32 cellular contexts compared by ENCODE assay signal in genomic region chr10:33720161-33720560, GRCh38.
"Had no signal": no experiment of that assay in that cellular context is flagged by ENCODE, and none has a peak within 500 bp of the region (broad histone marks: within the 10 kb centered on the region; RNA-seq: fewer than 3 reads in every experiment).

No MANE protein-coding gene starts in this region.

- H3K27ac Mint-ChIP-seq: activated CD4-positive, alpha-beta memory T cell treated with anti-CD3 and anti-CD28 coated beads for 36 hours; activated CD4-positive, alpha-beta T cell treated with anti-CD3 and anti-CD28 coated beads for 36 hours; activated CD4-positive, alpha-beta T cell treated with anti-CD3 and anti-CD28 coated beads, Interleukin-2, amount 10 ng/mL, durations not matched to agents 24 days and 14 days; activated CD8-positive, alpha-beta memory T cell treated with anti-CD3 and anti-CD28 coated beads, Interleukin-2, amount 10 ng/mL, durations not matched to agents 7 days and 5 days; activated CD8-positive, alpha-beta T cell treated with anti-CD3 and anti-CD28 coated beads, Interleukin-2, amount 10 ng/mL, durations not matched to agents 7 days and 5 days; activated naive CD4-positive, alpha-beta T cell treated with anti-CD3 and anti-CD28 coated beads for 36 hours; activated naive CD4-positive, alpha-beta T cell treated with anti-CD3 and anti-CD28 coated beads, Interleukin-2, amount 50 U/mL, for 24 hours; activated naive CD8-positive, alpha-beta T cell treated with anti-CD3 and anti-CD28 coated beads for 36 hours; activated naive CD8-positive, alpha-beta T cell treated with anti-CD3 and anti-CD28 coated beads, Interleukin-2, amount 50 U/mL, for 24 hours; activated T-helper 1 cell treated with anti-CD3 and anti-CD28 coated beads, Interleukin-12 subunit alpha, Interleukin-12 subunit beta, Interleukin-2, Interleukin-4 antibody, amounts not matched to agents 30 ng/mL and 10 ng/mL and 1 ng/mL, durations not matched to agents 14 hours and 24 hours and 36 hours; activated T-helper 2 cell treated with anti-CD3 and anti-CD28 coated beads, Interferon-gamma antibody, Interleukin-2, Interleukin-4, amounts not matched to agents 10 μg/mL and 5 μg/mL and 100 μg/mL, durations not matched to agents 14 hours and 24 hours and 36 hours had no signal

- H3K36me3 Mint-ChIP-seq: activated CD4-positive, alpha-beta memory T cell treated with anti-CD3 and anti-CD28 coated beads for 36 hours; activated CD8-positive, alpha-beta memory T cell treated with anti-CD3 and anti-CD28 coated beads, Interleukin-2, amount 10 ng/mL, durations not matched to agents 7 days and 5 days; activated naive CD4-positive, alpha-beta T cell treated with anti-CD3 and anti-CD28 coated beads, Interleukin-2, amount 50 U/mL, for 24 hours; activated naive CD8-positive, alpha-beta T cell treated with anti-CD3 and anti-CD28 coated beads for 36 hours had no signal

- ATAC-seq: activated CD4-positive, alpha-beta T cell treated with anti-CD3 and anti-CD28 coated beads for 36 hours; activated CD8-positive, alpha-beta memory T cell treated with anti-CD3 and anti-CD28 coated beads, Interleukin-2, amount 10 ng/mL, durations not matched to agents 7 days and 5 days; activated CD8-positive, alpha-beta T cell treated with anti-CD3 and anti-CD28 coated beads, Interleukin-2, amount 10 ng/mL, durations not matched to agents 7 days and 5 days; activated naive CD8-positive, alpha-beta T cell treated with anti-CD3 and anti-CD28 coated beads, Interleukin-2, amount 50 U/mL, for 24 hours; body of pancreas had no signal

- H3K27me3 ChIP-seq: adrenal gland, body of pancreas, gastrocnemius medialis had no signal

- DNase-seq: activated CD4-positive, alpha-beta memory T cell treated with anti-CD3 and anti-CD28 coated beads for 36 hours; activated CD4-positive, alpha-beta T cell treated with anti-CD3 and anti-CD28 coated beads for 36 hours; activated CD4-positive, alpha-beta T cell treated with anti-CD3 and anti-CD28 coated beads, Interleukin-2, amount 10 ng/mL, durations not matched to agents 24 days and 14 days; activated CD4-positive, CD25-positive, alpha-beta regulatory T cell; activated CD4-positive, CD25-positive, alpha-beta regulatory T cell treated with anti-CD3 and anti-CD28 coated beads, Interleukin-2, amount 50 U/mL, for 72 hours; activated CD8-positive, alpha-beta memory T cell treated with anti-CD3 and anti-CD28 coated beads, Interleukin-2, amount 10 ng/mL, durations not matched to agents 7 days and 5 days; activated CD8-positive, alpha-beta memory T cell treated with anti-CD3 and anti-CD28 coated beads, Interleukin-2, amount 50 U/mL, for 4 hours; activated CD8-positive, alpha-beta T cell treated with anti-CD3 and anti-CD28 coated beads, Interleukin-2, amount 10 ng/mL, durations not matched to agents 7 days and 5 days; activated effector memory CD4-positive, alpha-beta T cell treated with anti-CD3 and anti-CD28 coated beads, Interleukin-2, amount 50 U/mL, for 16 hours; activated naive CD4-positive, alpha-beta T cell treated with anti-CD3 and anti-CD28 coated beads for 36 hours; activated naive CD8-positive, alpha-beta T cell treated with anti-CD3 and anti-CD28 coated beads for 36 hours; activated naive CD8-positive, alpha-beta T cell treated with anti-CD3 and anti-CD28 coated beads, Interleukin-2, amount 50 U/mL, for 24 hours; activated T-cell treated with anti-CD3 and anti-CD28 coated beads, Interleukin-2, amount 50 U/mL, for 1 hour; activated T-cell treated with anti-CD3 and anti-CD28 coated beads, Interleukin-2, amount 50 U/mL, for 48 hours; adrenal gland; amygdala; aorta; body of pancreas; caudate nucleus; cortex of kidney; dermis blood vessel endothelial cell; effector CD8-positive, alpha-beta T cell; foreskin fibroblast; gastrocnemius medialis; glutamatergic neuron; T-helper 2 cell had no signal

- H3K36me3 ChIP-seq: adrenal gland, gastrocnemius medialis had no signal

- H3K9me3 ChIP-seq: adrenal gland, body of pancreas, gastrocnemius medialis had no signal

- H3K27me3 Mint-ChIP-seq: activated CD4-positive, alpha-beta T cell treated with anti-CD3 and anti-CD28 coated beads, Interleukin-2, amount 10 ng/mL, durations not matched to agents 24 days and 14 days; activated CD8-positive, alpha-beta memory T cell treated with anti-CD3 and anti-CD28 coated beads, Interleukin-2, amount 10 ng/mL, durations not matched to agents 7 days and 5 days; activated naive CD8-positive, alpha-beta T cell treated with anti-CD3 and anti-CD28 coated beads for 36 hours had no signal

- H3K4me3 Mint-ChIP-seq: activated CD4-positive, alpha-beta memory T cell treated with anti-CD3 and anti-CD28 coated beads for 36 hours; activated CD4-positive, alpha-beta T cell treated with anti-CD3 and anti-CD28 coated beads for 36 hours; activated CD4-positive, alpha-beta T cell treated with anti-CD3 and anti-CD28 coated beads, Interleukin-2, amount 10 ng/mL, durations not matched to agents 24 days and 14 days; activated CD8-positive, alpha-beta memory T cell treated with anti-CD3 and anti-CD28 coated beads, Interleukin-2, amount 10 ng/mL, durations not matched to agents 7 days and 5 days; activated CD8-positive, alpha-beta T cell treated with anti-CD3 and anti-CD28 coated beads, Interleukin-2, amount 10 ng/mL, durations not matched to agents 7 days and 5 days; activated naive CD4-positive, alpha-beta T cell treated with anti-CD3 and anti-CD28 coated beads for 36 hours; activated naive CD4-positive, alpha-beta T cell treated with anti-CD3 and anti-CD28 coated beads, Interleukin-2, amount 50 U/mL, for 24 hours; activated naive CD8-positive, alpha-beta T cell treated with anti-CD3 and anti-CD28 coated beads for 36 hours; activated naive CD8-positive, alpha-beta T cell treated with anti-CD3 and anti-CD28 coated beads, Interleukin-2, amount 50 U/mL, for 24 hours; activated T-helper 1 cell treated with anti-CD3 and anti-CD28 coated beads, Interleukin-12 subunit alpha, Interleukin-12 subunit beta, Interleukin-2, Interleukin-4 antibody, amounts not matched to agents 30 ng/mL and 10 ng/mL and 1 ng/mL, durations not matched to agents 14 hours and 24 hours and 36 hours had no signal

- H3K4me1 Mint-ChIP-seq: activated CD4-positive, alpha-beta T cell treated with anti-CD3 and anti-CD28 coated beads for 36 hours; activated CD4-positive, alpha-beta T cell treated with anti-CD3 and anti-CD28 coated beads, Interleukin-2, amount 10 ng/mL, durations not matched to agents 24 days and 14 days; activated CD8-positive, alpha-beta memory T cell treated with anti-CD3 and anti-CD28 coated beads, Interleukin-2, amount 10 ng/mL, durations not matched to agents 7 days and 5 days; activated naive CD4-positive, alpha-beta T cell treated with anti-CD3 and anti-CD28 coated beads, Interleukin-2, amount 50 U/mL, for 24 hours; activated naive CD8-positive, alpha-beta T cell treated with anti-CD3 and anti-CD28 coated beads, Interleukin-2, amount 50 U/mL, for 24 hours had no signal

- FAIRE-seq: colon, endometrium had no signal

- H3K4me3 ChIP-seq: adrenal gland, body of pancreas, gastrocnemius medialis had no signal

- H3K9me3 Mint-ChIP-seq: activated CD4-positive, alpha-beta memory T cell treated with anti-CD3 and anti-CD28 coated beads for 36 hours; activated CD4-positive, alpha-beta T cell treated with anti-CD3 and anti-CD28 coated beads, Interleukin-2, amount 10 ng/mL, durations not matched to agents 24 days and 14 days; activated naive CD4-positive, alpha-beta T cell treated with anti-CD3 and anti-CD28 coated beads for 36 hours; activated naive CD4-positive, alpha-beta T cell treated with anti-CD3 and anti-CD28 coated beads, Interleukin-2, amount 50 U/mL, for 24 hours; activated naive CD8-positive, alpha-beta T cell treated with anti-CD3 and anti-CD28 coated beads for 36 hours; activated naive CD8-positive, alpha-beta T cell treated with anti-CD3 and anti-CD28 coated beads, Interleukin-2, amount 50 U/mL, for 24 hours; activated T-helper 1 cell treated with anti-CD3 and anti-CD28 coated beads, Interleukin-12 subunit alpha, Interleukin-12 subunit beta, Interleukin-2, Interleukin-4 antibody, amounts not matched to agents 30 ng/mL and 10 ng/mL and 1 ng/mL, durations not matched to agents 14 hours and 24 hours and 36 hours; activated T-helper 2 cell treated with anti-CD3 and anti-CD28 coated beads, Interferon-gamma antibody, Interleukin-2, Interleukin-4, amounts not matched to agents 10 μg/mL and 5 μg/mL and 100 μg/mL, durations not matched to agents 14 hours and 24 hours and 36 hours had no signal

- H3K27ac ChIP-seq: epithelial cell of prostate had no signal
